In the genomic region with DNA sequence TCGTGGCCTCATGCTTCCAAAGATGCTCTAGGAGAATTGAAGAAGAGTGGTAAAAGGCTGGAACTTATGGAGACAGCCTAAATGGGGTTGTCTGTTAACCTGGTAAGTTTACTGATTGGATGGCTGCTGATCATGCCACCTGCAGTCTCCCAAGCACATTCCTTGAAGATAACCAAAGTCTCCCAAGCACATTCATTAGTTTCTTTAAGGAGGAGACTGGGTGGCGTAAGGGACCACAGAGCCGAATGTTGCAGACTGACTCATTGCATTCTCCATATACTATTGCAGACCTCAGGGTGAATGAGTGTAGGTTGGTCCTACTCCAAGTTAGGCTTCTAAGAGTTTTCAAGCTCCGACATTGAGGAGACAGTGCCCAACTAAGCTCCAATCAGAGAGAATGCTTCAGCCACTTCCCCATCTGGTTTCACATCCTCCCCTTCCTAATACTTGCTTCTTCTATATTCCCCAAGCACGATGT, we compare ENCODE assay signal across 18 cellular contexts. TPM values are rescaled to one million over a fixed set of nuclear protein-coding genes. Genes with fewer than 3 reads are reported as not detected.
DNase-seq lines count a peak whose midpoint lies in the region; ATAC-seq and TF ChIP-seq lines count a peak whose summit lies in the region.
"Had no signal": no experiment of that assay in that cellular context is flagged by ENCODE, and none has a peak within 500 bp of the region (broad histone marks: within the 10 kb centered on the region; RNA-seq: fewer than 3 reads in every experiment).

A gene (minus strand): TSS at position 51 of the 478 bp plus-strand sequence. CDS start 39 bp downstream, at position 12.

- dilution Hi-C loops in IMR-90 (cut with HindIII; ENCODE audit: low sequenced_read_pairs, unreplicated experiment) = no loop called here

- no peak within 1 kb of the TSS for H2BK15ac ChIP-seq in IMR-90 (ENCODE audit: low read depth, low read length)

- no TSS peak for BruUV-seq in IMR-90 (replicated peaks; lab: Mats Ljungman, UMichigan)

- H3K4me3 Mint-ChIP-seq in activated naive CD4-positive, alpha-beta T cell treated with anti-CD3 and anti-CD28 coated beads for 36 hours = no peak within 1 kb of the TSS
- H3K4me3 Mint-ChIP-seq: activated B cell treated with CpG ODN at 0.5 μM for 24 hours; CD4-positive, CD25-positive, alpha-beta regulatory T cell had no signal

- in situ Hi-C loops in IMR-90 (cut with MboI; ENCODE audit: low sequenced_read_pairs) (no loop called here), transverse colon (cut with MboI; ENCODE audit: low pct_ligation_motif_present in 1 of 4, low pct_unique_long_range_greater_than_20kb in 1 of 4, low sequenced_read_pairs in 3 of 4) (no loop called here)

- H3K27ac Mint-ChIP-seq in activated naive CD4-positive, alpha-beta T cell treated with anti-CD3 and anti-CD28 coated beads for 36 hours = no peak within 1 kb of the TSS
- H3K27ac Mint-ChIP-seq: activated B cell treated with CpG ODN at 0.5 μM for 24 hours; CD4-positive, CD25-positive, alpha-beta regulatory T cell had no signal

- no peak within 1 kb of the TSS for H2BK5ac ChIP-seq in IMR-90 (ENCODE audit: low read depth, low read length, poor library complexity, severe bottlenecking)

- no peaks in the 10 kb centered on the region for H3K4me1 Mint-ChIP-seq in activated naive CD4-positive, alpha-beta T cell treated with anti-CD3 and anti-CD28 coated beads for 36 hours (ENCODE audit: low read depth)
- H3K4me1 Mint-ChIP-seq: activated B cell treated with CpG ODN at 0.5 μM for 24 hours; CD4-positive, CD25-positive, alpha-beta regulatory T cell had no signal

- no peak within 1 kb of the TSS for H3K4ac ChIP-seq in IMR-90 (ENCODE audit: low read depth, low read length)

- H3K27me3 Mint-ChIP-seq in activated naive CD4-positive, alpha-beta T cell treated with anti-CD3 and anti-CD28 coated beads for 36 hours (ENCODE audit: low read depth) = peaks cover 33% of the 10 kb centered on the region

- no peak within 1 kb of the TSS for H3K9ac ChIP-seq in IMR-90 (ENCODE audit: low read depth, low read length)

- TF ChIP-seq POLR2A in IMR-90 (IDR thresholded peaks at IDR 0.05; ENCODE audit: low read depth, low read length) (no peak), suprapubic skin (IDR thresholded peaks at IDR 0.05) (no peak), transverse colon (IDR thresholded peaks at IDR 0.05) (no peak)

- no peak within 1 kb of the TSS for H4K91ac ChIP-seq in IMR-90 (ENCODE audit: insufficient read depth, low read depth, low read length)

- no peak within 1 kb of the TSS for H3K4me2 ChIP-seq in IMR-90 (ENCODE audit: low read depth, low read length)
- H3K4me2 ChIP-seq: PC-9 had no signal

- no peaks in the 10 kb centered on the region for H3K79me1 ChIP-seq in IMR-90 (ENCODE audit: low read depth in 1 of 2, low read length in 2 of 2)

- DNase-seq in IMR-90 = peak; percentile 34
- peak; percentile 80 for DNase-seq in SIG-M5 treated with dmso at 0.1 percent for 504 hours (lab: John Stamatoyannopoulos, UW; ENCODE audit: unreplicated experiment)
- peak; percentile 19 for DNase-seq in fibroblast of peridontal ligament (ENCODE audit: extremely low read depth)
- no peak for DNase-seq in suprapubic skin (ENCODE audit: low spot score in 2 of 2)
- DNase-seq in transverse colon = no peak
- DNase-seq in SK-N-DZ (ENCODE audit: low spot score) = no peak
- no peak for DNase-seq in activated naive CD4-positive, alpha-beta T cell treated with anti-CD3 and anti-CD28 coated beads for 36 hours
- DNase-seq: activated B cell treated with CpG ODN at 0.5 μM for 24 hours; activated effector memory CD4-positive, alpha-beta T cell treated with anti-CD3 and anti-CD28 coated beads, Interleukin-2, amount 50 U/mL, for 16 hours; CD4-positive, CD25-positive, alpha-beta regulatory T cell; effector memory CD4-positive, alpha-beta T cell; Kasumi-1; NCI-H187; nucleus accumbens; PC-9; small intestine; stimulated activated naive CD4-positive, alpha-beta T cell had no signal

- no peaks in the 10 kb centered on the region for H3K9me3 Mint-ChIP-seq in activated naive CD4-positive, alpha-beta T cell treated with anti-CD3 and anti-CD28 coated beads for 36 hours
- H3K9me3 Mint-ChIP-seq: activated B cell treated with CpG ODN at 0.5 μM for 24 hours had no signal

- H3K27me3 ChIP-seq in IMR-90 (ENCODE audit: control insufficient read depth, insufficient read depth, low read length) = peaks cover 49% of the 10 kb centered on the region
- H3K27me3 ChIP-seq in suprapubic skin = peaks cover 29% of the 10 kb centered on the region
- peaks cover 35% of the 10 kb centered on the region for H3K27me3 ChIP-seq in transverse colon

- H3K27ac ChIP-seq in IMR-90 (ENCODE audit: insufficient read depth, low read length) = no peak within 1 kb of the TSS
- H3K27ac ChIP-seq in suprapubic skin = peak within 1 kb of the TSS; percentile 23
- H3K27ac ChIP-seq in transverse colon = no peak within 1 kb of the TSS
- H3K27ac ChIP-seq: PC-9 had no signal

- no peak within 1 kb of the TSS for H4K5ac ChIP-seq in IMR-90 (ENCODE audit: low read depth, low read length)

- no peak within 1 kb of the TSS for H4K8ac ChIP-seq in IMR-90 (ENCODE audit: low read depth in 2 of 2, low read length in 2 of 2)

- H3K18ac ChIP-seq in IMR-90 (ENCODE audit: low read depth, low read length) = no peak within 1 kb of the TSS

- H2BK20ac ChIP-seq in IMR-90 (ENCODE audit: low read depth, low read length) = no peak within 1 kb of the TSS

- H3K9me1 ChIP-seq in IMR-90 (ENCODE audit: insufficient read depth, low read length) = no peaks in the 10 kb centered on the region

- no peak for TF ChIP-seq CTCF in IMR-90 (conservative IDR thresholded peaks at IDR 0.05; ENCODE audit: low read depth, low read length)
- TF ChIP-seq CTCF in suprapubic skin (IDR thresholded peaks at IDR 0.05) = no peak
- no peak for TF ChIP-seq CTCF in transverse colon (IDR thresholded peaks at IDR 0.05)

- WGBS in IMR-90 (ENCODE audit: extremely low coverage in 2 of 2, insufficient read length in 1 of 2), 2 experiments = 80% methylated on average over 1 of the region's 5 CpGs; no CpG with 5 or more reads in 1 of the 2 experiments
- WGBS in suprapubic skin = 85% methylated on average over 5 of the region's 5 CpGs
- WGBS in transverse colon (ENCODE audit: low coverage in 1 of 2), 2 donors = 80 to 86% methylated on average over 4 to 5 of the region's 5 CpGs

- H2AFZ ChIP-seq in IMR-90 (replicated peaks; ENCODE audit: low read length, poor library complexity) = no peak within 1 kb of the TSS
- H2AFZ ChIP-seq: PC-9 had no signal

- TF ChIP-seq EP300 in suprapubic skin (IDR thresholded peaks at IDR 0.05) = no peak
- TF ChIP-seq EP300 in transverse colon (IDR thresholded peaks at IDR 0.05; ENCODE audit: low read depth) = no peak

- POLR2A ChIA-PET in IMR-90 (lab: Charles Lee; ENCODE audit: unreplicated experiment) = no interaction called here

- H3K56ac ChIP-seq in IMR-90 (ENCODE audit: extremely low read depth, insufficient read depth, low read length) = no peak within 1 kb of the TSS

- H3K14ac ChIP-seq in IMR-90 (replicated peaks; ENCODE audit: low read depth, low read length) = no peak within 1 kb of the TSS

- no peak for ATAC-seq in IMR-90 (ENCODE audit: low read depth)

- intact Hi-C loops in IMR-90 (cut with micrococcal nuclease) (no loop called here), transverse colon (cut with DNase I; ENCODE audit: low total_unique reads) (no loop called here)
- intact Hi-C loops in activated naive CD4-positive, alpha-beta T cell treated with anti-CD3 and anti-CD28 coated beads for 36 hours (cut with micrococcal nuclease) = no loop called here

- no peak within 1 kb of the TSS for H2BK120ac ChIP-seq in IMR-90 (ENCODE audit: low read depth, low read length)

- H3K36me3 Mint-ChIP-seq in activated naive CD4-positive, alpha-beta T cell treated with anti-CD3 and anti-CD28 coated beads for 36 hours (ENCODE audit: low read depth) = no peaks in the 10 kb centered on the region
- H3K36me3 Mint-ChIP-seq: CD4-positive, CD25-positive, alpha-beta regulatory T cell had no signal

- H3K36me3 ChIP-seq in IMR-90 (ENCODE audit: control insufficient read depth, insufficient read depth, low read length) = no peaks in the 10 kb centered on the region
- no peaks in the 10 kb centered on the region for H3K36me3 ChIP-seq in suprapubic skin
- H3K36me3 ChIP-seq in transverse colon = no peaks in the 10 kb centered on the region

- H3K4me1 ChIP-seq in IMR-90 (ENCODE audit: control insufficient read depth, insufficient read depth, low read length) = no peaks in the 10 kb centered on the region
- H3K4me1 ChIP-seq in suprapubic skin = peaks cover 30% of the 10 kb centered on the region
- no peaks in the 10 kb centered on the region for H3K4me1 ChIP-seq in transverse colon

- H2AK9ac ChIP-seq in IMR-90 (replicated peaks; ENCODE audit: low read depth, low read length, poor library complexity) = no peak within 1 kb of the TSS

- no peak for TF ChIP-seq RAD21 in IMR-90 (IDR thresholded peaks at IDR 0.05; ENCODE audit: low read length)

- H3K23ac ChIP-seq in IMR-90 (ENCODE audit: low read depth, low read length) = no peak within 1 kb of the TSS

- H3K9me3 ChIP-seq in IMR-90 (ENCODE audit: control insufficient read depth, insufficient read depth, low read length) (peaks cover 7% of the 10 kb centered on the region), suprapubic skin (no peaks in the 10 kb centered on the region), transverse colon (no peaks in the 10 kb centered on the region)

- CTCF ChIA-PET in IMR-90 (lab: Yijun Ruan, JAX) = no interaction called here
- CTCF ChIA-PET in activated naive CD4-positive, alpha-beta T cell treated with anti-CD3 and anti-CD28 coated beads for 36 hours (lab: Charles Lee) = interaction anchor here (0.6 kb wide), 1 partner anchor 186 kb away, joined by 3 read pairs; no protein-coding TSS in a partner anchor

- no peaks in the 10 kb centered on the region for H4K20me1 ChIP-seq in IMR-90 (ENCODE audit: insufficient read depth, low read length)

- no peak within 1 kb of the TSS for H2AK5ac ChIP-seq in IMR-90 (ENCODE audit: low read depth, low read length)

- H3K4me3 ChIP-seq in IMR-90 (ENCODE audit: insufficient read depth, low read depth, low read length) (no peak within 1 kb of the TSS), suprapubic skin (no peak within 1 kb of the TSS), transverse colon (no peak within 1 kb of the TSS)
- H3K4me3 ChIP-seq: PC-9 had no signal

TF ChIP-seq in IMR-90, 13 proteins besides CTCF, POLR2A, EP300 and RAD21 (continues in another document):
- no peak for TF ChIP-seq SMC3 (IDR thresholded peaks at IDR 0.05; ENCODE audit: low read depth, low read length)
- TF ChIP-seq MXI1 (IDR thresholded peaks at IDR 0.05; ENCODE audit: borderline replicate concordance, low read depth, low read length) = no peak
- no peak for TF ChIP-seq FOS (IDR thresholded peaks at IDR 0.05; ENCODE audit: low read depth, low read length)

RNA-seq across cellular contexts. Expression of the gene that starts here (rescaled TPM):
- total RNA-seq in IMR-90 (2012; rRNA removed) (not detected in 2 replicates), suprapubic skin (10 to 100 TPM; 10.2 to 49.4 (median 16.8) TPM), transverse colon (not detected)
- not detected in 2 replicates for polyA plus RNA-seq in IMR-90 (2012; rRNA removed)
- polyA plus RNA-seq in IMR-90 (2012; cell fraction: cytosol; rRNA removed) = 0.38 TPM in 1 of 2 replicates, not detected in the other
- not detected in 2 replicates for polyA plus RNA-seq in IMR-90 (2012; cell fraction: nucleus; rRNA removed; ENCODE audit: low replicate concordance)
- polyA plus RNA-seq in SK-N-DZ (2014; cell fraction: cytosol; rRNA removed) = not detected in 2 replicates
- not detected in 2 replicates for polyA plus RNA-seq in SK-N-DZ (2014; cell fraction: nucleus; rRNA removed)
- total RNA-seq in activated naive CD4-positive, alpha-beta T cell treated with anti-CD3 and anti-CD28 coated beads for 36 hours = not detected
- total RNA-seq: activated B cell treated with CpG ODN at 0.5 μM for 24 hours; CD4-positive, CD25-positive, alpha-beta regulatory T cell; NCI-H460 had no signal
- polyA plus RNA-seq: CD4-positive, CD25-positive, alpha-beta regulatory T cell; small intestine had no signal

Comparison
In these comparisons a context has a peak if more than half of its experiments do, and no peak if none do; other contexts are left out.
1. RNA of the gene that starts here (total RNA-seq): 10.2 to 49.4 TPM in suprapubic skin; not detected in IMR-90, not detected in transverse colon and not detected in activated naive CD4-positive, alpha-beta T cell treated with anti-CD3 and anti-CD28 coated beads for 36 hours; every median in the first group is over 10 times any median in the second.
2. Peak in DNase-seq in IMR-90; RNA of the gene not detected or under 1 TPM.
3. DNase-seq: peak in SIG-M5 treated with dmso at 0.1 percent for 504 hours (single experiment) and fibroblast of peridontal ligament (single experiment); none in suprapubic skin (0 of 2), transverse colon (single experiment), SK-N-DZ (single experiment) and activated naive CD4-positive, alpha-beta T cell treated with anti-CD3 and anti-CD28 coated beads for 36 hours (single experiment).